31 cellular contexts compared by ENCODE assay signal in the genomic region with DNA sequence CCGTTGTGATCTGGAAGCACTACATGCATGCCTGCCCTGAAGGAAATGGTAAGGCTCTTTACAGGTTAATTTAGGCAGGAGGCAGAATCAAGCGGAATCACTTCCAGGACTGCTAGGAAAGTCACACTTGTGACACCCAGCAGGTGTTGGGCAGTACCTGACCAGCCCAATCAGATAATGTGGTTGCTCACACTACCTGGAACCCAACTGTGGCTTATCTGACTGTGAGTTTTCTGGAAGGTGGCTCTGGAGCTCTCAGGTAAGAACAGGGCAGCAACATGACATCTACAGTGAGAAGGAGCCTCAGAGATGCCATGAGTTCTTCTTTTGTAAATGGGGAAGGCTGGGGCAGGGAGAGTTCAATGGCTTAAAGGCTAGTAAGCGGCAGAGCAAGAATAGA.
DNase-seq lines count a peak whose midpoint lies in the region; TF ChIP-seq lines count a peak whose summit lies in the region.
"Had no signal": no experiment of that assay in that cellular context is flagged by ENCODE, and none has a peak within 500 bp of the region (broad histone marks: within the 10 kb centered on the region; RNA-seq: fewer than 3 reads in every experiment).

No MANE protein-coding gene starts in this region.

- H4K20me1 ChIP-seq in smooth muscle cell (ENCODE audit: low read depth), result no peaks in the 10 kb centered on the region
- H4K20me1 ChIP-seq: BLaER1; BLaER1 treated with 17β-estradiol and CSF1 and Interleukin-3, amounts not matched to agents 10 nM and 100 nM had no signal

- intact Hi-C loops in MCF 10A (cut with micrococcal nuclease), result no loop called here

- no peak overlapping the region for H3K4me3 Mint-ChIP-seq in endodermal cell
- no peak overlapping the region for H3K4me3 Mint-ChIP-seq in MCF 10A (ENCODE audit: unreplicated experiment)
- H3K4me3 Mint-ChIP-seq: B cell; CD14-positive monocyte; CD4-positive, alpha-beta memory T cell; CD4-positive, alpha-beta T cell; CD4-positive, CD25-positive, alpha-beta regulatory T cell; CD8-positive, alpha-beta memory T cell; CD8-positive, alpha-beta T cell had no signal

- H2AK5ac ChIP-seq in mesendoderm (ENCODE audit: low read length), result no peak overlapping the region

- no peaks in the 10 kb centered on the region for H3K36me3 ChIP-seq in endodermal cell (ENCODE audit: control insufficient read depth, insufficient read depth, low read length)
- H3K36me3 ChIP-seq in mesendoderm (ENCODE audit: control insufficient read depth, insufficient read depth, low read length), result no peaks in the 10 kb centered on the region
- H3K36me3 ChIP-seq in smooth muscle cell (ENCODE audit: low read depth), result no peaks in the 10 kb centered on the region
- H3K36me3 ChIP-seq: BE2C had no signal

- peaks cover 27% of the 10 kb centered on the region for H3K36me3 Mint-ChIP-seq in endodermal cell (ENCODE audit: low read depth)
- H3K36me3 Mint-ChIP-seq in MCF 10A (ENCODE audit: insufficient read depth, unreplicated experiment), result no peaks in the 10 kb centered on the region

- no peak overlapping the region for H3K27ac Mint-ChIP-seq in endodermal cell
- H3K27ac Mint-ChIP-seq in MCF 10A (ENCODE audit: low read depth, unreplicated experiment), result no peak overlapping the region
- H3K27ac Mint-ChIP-seq: B cell; CD4-positive, alpha-beta memory T cell; CD4-positive, alpha-beta T cell; CD4-positive, CD25-positive, alpha-beta regulatory T cell; CD8-positive, alpha-beta memory T cell; CD8-positive, alpha-beta T cell had no signal

- no peak overlapping the region for H2BK15ac ChIP-seq in mesendoderm (replicated peaks; ENCODE audit: low read depth)

- no TSS peak for BruUV-seq in MCF 10A (replicated peaks; lab: Mats Ljungman, UMichigan)

- DNase-seq in endodermal cell (peak; percentile 55), mesendoderm (peak; percentile 59), smooth muscle cell (lab: John Stamatoyannopoulos, UW; ENCODE audit: unreplicated experiment) (no peak), MCF 10A (ENCODE audit: unreplicated experiment) (no peak)
- DNase-seq: 8988T; ACHN; AML-193; BE2C; C1 segment of cervical spinal cord; Caco-2; Calu3; CD4-positive, alpha-beta memory T cell; CD4-positive, alpha-beta T cell; CD4-positive, CD25-positive, alpha-beta regulatory T cell; CD8-positive, alpha-beta memory T cell; CD8-positive, alpha-beta T cell; COR-L47; DMS 273 treated with DMSO at 0.1 percent for 48 hours; DMS153; DMS53; DMS79; DMS79 treated with DMSO at 0.1 percent for 48 hours; DND-41; EL had no signal

- H3K27ac ChIP-seq in endodermal cell (ENCODE audit: low read depth, low read length) (no peak overlapping the region), mesendoderm (ENCODE audit: low read depth, low read length) (no peak overlapping the region), smooth muscle cell (ENCODE audit: low read depth) (no peak overlapping the region)
- H3K27ac ChIP-seq: 22Rv1; A549; BLaER1; BLaER1 treated with 17β-estradiol and CSF1 and Interleukin-3, amounts not matched to agents 10 nM and 100 nM; C4-2B had no signal

- no peak overlapping the region for H2AFZ ChIP-seq in smooth muscle cell (ENCODE audit: low read depth)

- 91 to 95% methylated on average over 2 to 3 of the region's 3 CpGs for WGBS in endodermal cell (ENCODE audit: insufficient coverage in 1 of 2, insufficient read length in 1 of 2), 2 experiments
- WGBS in mesendoderm (ENCODE audit: extremely low coverage, insufficient coverage, low lambda C conversion rate), result no CpG with 5 or more reads among the region's 3 CpGs
- WGBS in smooth muscle cell (ENCODE audit: low lambda C conversion rate), result 94% methylated on average over 3 of the region's 3 CpGs

- H3K4me1 ChIP-seq in endodermal cell (ENCODE audit: control insufficient read depth, insufficient read depth, low read length) (peaks cover 13% of the 10 kb centered on the region), mesendoderm (ENCODE audit: control insufficient read depth, low read depth, low read length) (peaks cover 13% of the 10 kb centered on the region), smooth muscle cell (ENCODE audit: low read depth) (peaks cover 7% of the 10 kb centered on the region)
- H3K4me1 ChIP-seq: A549, BE2C, Caco-2 had no signal

- no peaks in the 10 kb centered on the region for H3K27me3 ChIP-seq in endodermal cell (ENCODE audit: control insufficient read depth, insufficient read depth, low read length, poor library complexity, severe bottlenecking)
- H3K27me3 ChIP-seq in mesendoderm (ENCODE audit: insufficient read depth, low read length, poor library complexity), result no peaks in the 10 kb centered on the region
- H3K27me3 ChIP-seq in smooth muscle cell (ENCODE audit: low read depth), result no peaks in the 10 kb centered on the region
- H3K27me3 ChIP-seq: BE2C; BLaER1; BLaER1 treated with 17β-estradiol and CSF1 and Interleukin-3, amounts not matched to agents 10 nM and 100 nM had no signal

- H3K9ac ChIP-seq in endodermal cell (ENCODE audit: extremely low read depth, low read length, poor library complexity, severe bottlenecking), result no peak overlapping the region
- no peak overlapping the region for H3K9ac ChIP-seq in mesendoderm (ENCODE audit: low read length)
- no peak overlapping the region for H3K9ac ChIP-seq in smooth muscle cell (ENCODE audit: low read depth)
- H3K9ac ChIP-seq: BLaER1; BLaER1 treated with 17β-estradiol and CSF1 and Interleukin-3, amounts not matched to agents 10 nM and 100 nM had no signal

- no peak overlapping the region for H3K4ac ChIP-seq in mesendoderm (ENCODE audit: low read depth, low read length)

- CTCF ChIA-PET in MCF 10A (lab: Yijun Ruan, JAX), result interaction anchor here (1.0 kb wide), 1 partner anchor 9 kb away, joined by 6 read pairs; no protein-coding TSS in a partner anchor

- peaks cover 31% of the 10 kb centered on the region for H3K4me1 Mint-ChIP-seq in endodermal cell
- no peaks in the 10 kb centered on the region for H3K4me1 Mint-ChIP-seq in MCF 10A (ENCODE audit: insufficient read depth, unreplicated experiment)
- H3K4me1 Mint-ChIP-seq: CD4-positive, alpha-beta memory T cell; CD4-positive, CD25-positive, alpha-beta regulatory T cell; CD8-positive, alpha-beta memory T cell had no signal

- H2BK120ac ChIP-seq in mesendoderm (ENCODE audit: low read depth, low read length), result no peak overlapping the region

- H2BK5ac ChIP-seq in mesendoderm (ENCODE audit: low read length), result peak overlapping the region; percentile 20

- H3K23ac ChIP-seq in mesendoderm (ENCODE audit: low read length), result no peak overlapping the region

- TF ChIP-seq CTCF in endodermal cell (conservative IDR thresholded peaks at IDR 0.05), result no peak
- no peak for TF ChIP-seq CTCF in smooth muscle cell (IDR thresholded peaks at IDR 0.05; ENCODE audit: borderline replicate concordance, insufficient read depth, poor library complexity, severe bottlenecking)
- TF ChIP-seq CTCF in MCF 10A (IDR thresholded peaks at IDR 0.05; ENCODE audit: unreplicated experiment), result no peak

- H3K9me3 ChIP-seq in endodermal cell (ENCODE audit: control insufficient read depth, low read length) (peaks cover 29% of the 10 kb centered on the region), smooth muscle cell (replicated peaks; ENCODE audit: low read depth) (no peaks in the 10 kb centered on the region)
- H3K9me3 ChIP-seq: A549, BE2C, Caco-2 had no signal

- H3K79me2 ChIP-seq in mesendoderm (ENCODE audit: control insufficient read depth, insufficient read depth, low read length) (no peaks in the 10 kb centered on the region), smooth muscle cell (ENCODE audit: low read depth) (no peaks in the 10 kb centered on the region)

- H3F3A ChIP-seq in smooth muscle cell (ENCODE audit: low read depth), result no peaks in the 10 kb centered on the region

- H3K4me2 ChIP-seq in mesendoderm (ENCODE audit: low read length), result no peak overlapping the region
- H3K4me2 ChIP-seq in smooth muscle cell, result no peak overlapping the region
- H3K4me2 ChIP-seq: A549; BLaER1; BLaER1 treated with 17β-estradiol and CSF1 and Interleukin-3, amounts not matched to agents 10 nM and 100 nM had no signal

- H3K79me1 ChIP-seq in mesendoderm (ENCODE audit: low read length), result no peaks in the 10 kb centered on the region

- peaks cover 14% of the 10 kb centered on the region for H3K9me3 Mint-ChIP-seq in endodermal cell
- H3K9me3 Mint-ChIP-seq in MCF 10A (ENCODE audit: unreplicated experiment), result peaks cover 2% of the 10 kb centered on the region
- H3K9me3 Mint-ChIP-seq: CD4-positive, alpha-beta memory T cell; CD4-positive, alpha-beta T cell; CD8-positive, alpha-beta memory T cell; CD8-positive, alpha-beta T cell had no signal

- no peak overlapping the region for H3K56ac ChIP-seq in mesendoderm (ENCODE audit: low read length)

- H3K27me3 Mint-ChIP-seq in endodermal cell (ENCODE audit: insufficient read depth) (no peaks in the 10 kb centered on the region), MCF 10A (ENCODE audit: insufficient read depth, unreplicated experiment) (no peaks in the 10 kb centered on the region)
- H3K27me3 Mint-ChIP-seq: B cell; CD4-positive, alpha-beta memory T cell; CD4-positive, alpha-beta T cell; CD4-positive, CD25-positive, alpha-beta regulatory T cell; CD8-positive, alpha-beta memory T cell had no signal

- no peak overlapping the region for H3K4me3 ChIP-seq in endodermal cell (ENCODE audit: low read length)
- no peak overlapping the region for H3K4me3 ChIP-seq in mesendoderm (ENCODE audit: low read length)
- no peak overlapping the region for H3K4me3 ChIP-seq in smooth muscle cell
- H3K4me3 ChIP-seq: A549; BLaER1; BLaER1 treated with 17β-estradiol and CSF1 and Interleukin-3, amounts not matched to agents 10 nM and 100 nM had no signal

- no peak overlapping the region for H4K5ac ChIP-seq in mesendoderm (ENCODE audit: low read length)

- H3K18ac ChIP-seq in mesendoderm (ENCODE audit: low read length), result no peak overlapping the region

- no peak overlapping the region for H4K8ac ChIP-seq in mesendoderm (ENCODE audit: low read depth, low read length)

- POLR2A ChIA-PET in MCF 10A (lab: Yijun Ruan, JAX), result no interaction called here

Comparison
In these comparisons a context has a peak if more than half of its experiments do, and no peak if none do; other contexts are left out.
1. DNase-seq: peak in endodermal cell (single experiment) and mesendoderm (single experiment); none in smooth muscle cell (single experiment) and MCF 10A (single experiment).